Comparison of ENCODE assay signal across 12 cellular contexts in the genomic region with DNA sequence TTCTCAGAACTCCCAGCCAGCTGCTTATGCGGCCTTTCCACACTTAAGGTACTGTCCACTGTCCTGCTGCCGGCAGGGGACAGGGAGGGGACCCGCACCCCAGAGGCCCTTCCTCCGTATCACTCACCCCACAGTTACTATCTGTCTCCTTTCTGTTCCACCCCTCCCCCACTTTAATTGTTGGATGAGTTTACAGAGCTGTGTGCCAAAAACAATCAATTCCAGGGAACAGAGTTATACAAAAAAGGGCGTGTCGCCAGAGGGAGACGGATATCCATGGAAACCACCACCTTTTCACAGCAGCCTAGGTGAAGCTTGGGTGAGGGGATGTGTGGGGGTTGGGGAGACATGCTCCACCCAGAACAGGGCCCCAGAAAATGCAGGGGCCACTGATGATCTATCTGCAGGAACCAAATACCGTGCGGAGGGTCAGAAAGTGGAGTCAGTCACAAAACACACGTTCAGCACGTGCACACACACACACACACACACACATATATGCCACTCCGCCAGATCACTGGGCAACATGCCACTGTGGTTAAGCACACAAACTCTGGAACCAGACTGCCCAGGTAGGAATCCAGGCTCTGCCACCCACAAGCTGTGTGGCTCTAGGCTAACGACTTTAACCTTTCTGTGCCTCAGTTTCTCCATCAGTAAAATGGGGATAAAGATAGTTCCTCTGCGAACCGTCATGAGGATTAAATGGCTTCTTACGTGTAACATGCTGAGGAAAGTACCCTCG. TPM values are rescaled to one million over a fixed set of nuclear protein-coding genes. Genes with fewer than 3 reads are reported as not detected.
DNase-seq lines count a peak whose midpoint lies in the region; ATAC-seq, FAIRE-seq and TF ChIP-seq lines count a peak whose summit lies in the region.
"Had no signal": no experiment of that assay in that cellular context is flagged by ENCODE, and none has a peak within 500 bp of the region (broad histone marks: within the 10 kb centered on the region; RNA-seq: fewer than 3 reads in every experiment).

No MANE protein-coding gene starts in this region.

- no peak for TF ChIP-seq RAD21 in K562 (CRISPR knock-in tag; conservative IDR thresholded peaks at IDR 0.05 in 1 of 2, IDR thresholded peaks at IDR 0.05 in 1 of 2)

- in situ Hi-C loops in K562 (cut with MboI) = no loop called here

- H3K4me3 ChIP-seq in K562 (no peak overlapping the region), right lobe of liver (no peak overlapping the region)

- H3K27me3 ChIP-seq in K562 (ENCODE audit: control insufficient read depth in 2 of 2, insufficient read depth in 2 of 2, low read length in 2 of 2) (peaks cover 66 to 96% of the 10 kb centered on the region in 2 experiments), right lobe of liver (no peaks in the 10 kb centered on the region)

- no TSS peak for BruUV-seq in K562 (replicated peaks; lab: Mats Ljungman, UMichigan)

- H3K4me1 ChIP-seq in K562 (replicated peaks in 1 of 2; ENCODE audit: control insufficient read depth in 2 of 2, insufficient read depth in 2 of 2, low read length in 2 of 2) (no peaks in the 10 kb centered on the region; a peak in 1 of 5 replicates), right lobe of liver (peaks cover 0 to 18% (median 8%) of the 10 kb centered on the region in 4 donors)

- H3K9me3 ChIP-seq in K562 (replicated peaks; ENCODE audit: control insufficient read depth, insufficient read depth, low read depth, low read length) = no peaks in the 10 kb centered on the region
- no peaks in the 10 kb centered on the region for H3K9me3 ChIP-seq in right lobe of liver

- H3K79me2 ChIP-seq in K562 (ENCODE audit: control insufficient read depth, insufficient read depth, low read length) = no peaks in the 10 kb centered on the region

- 2% methylated on average over 16 of the region's 17 CpGs for WGBS in K562 (ENCODE audit: insufficient coverage, low coverage, missing lambda C conversion rate)
- WGBS in right lobe of liver (ENCODE audit: insufficient coverage, low coverage, low lambda C conversion rate, missing lambda C conversion rate) = 33% methylated on average over 13 of the region's 17 CpGs

- no peak for TF ChIP-seq EP300 in K562 (IDR thresholded peaks at IDR 0.05; ENCODE audit: low read length)

- no peak for TF ChIP-seq POLR2A in K562 (conservative IDR thresholded peaks at IDR 0.05)
- no peak for TF ChIP-seq POLR2A in right lobe of liver (IDR thresholded peaks at IDR 0.05)

- no peaks in the 10 kb centered on the region for H3K9me1 ChIP-seq in K562 (ENCODE audit: control insufficient read depth, insufficient read depth, low read length)

- no peaks in the 10 kb centered on the region for H3K36me3 ChIP-seq in K562 (ENCODE audit: control insufficient read depth, insufficient read depth, low read length)
- no peaks in the 10 kb centered on the region for H3K36me3 ChIP-seq in right lobe of liver

- ATAC-seq in K562 (no peak), right lobe of liver (peak; percentile 60 to 80 (median 68))
- ATAC-seq in stimulated activated naive CD8-positive, alpha-beta T cell treated with anti-CD3 and anti-CD28 coated beads, Interleukin-15, Interleukin-2, amounts not matched to agents 100 U/mL and 50 U/mL, for 24 hours = no peak

- no peak overlapping the region for H3K4me2 ChIP-seq in K562 (ENCODE audit: insufficient read depth, low read length)

- no peak overlapping the region for H3K9ac ChIP-seq in K562 (ENCODE audit: insufficient read depth in 1 of 2, low read depth in 2 of 2, low read length in 2 of 2)

- H3K27ac ChIP-seq in 22Rv1 (peak overlapping the region; percentile 53), K562 (ENCODE audit: extremely low read depth, low read depth, low read length) (no peak overlapping the region), right lobe of liver (no peak overlapping the region)

- peak; percentile 92 for DNase-seq in NCI-H2029 (lab: John Stamatoyannopoulos, UW)
- no peak for DNase-seq in K562 (ENCODE audit: extremely low read depth in 1 of 4, low spot score in 3 of 4)
- DNase-seq in right lobe of liver = peak; percentile 40 to 79 (median 69)
- DNase-seq in NCI-H446 treated with DMSO at 0.1 percent for 48 hours (lab: John Stamatoyannopoulos, UW) = no peak
- no peak for DNase-seq in activated CD4-positive, alpha-beta T cell treated with anti-CD3 and anti-CD28 coated beads for 48 hours
- no peak for DNase-seq in GDM1 (lab: John Stamatoyannopoulos, UW)
- no peak for DNase-seq in stimulated activated naive CD8-positive, alpha-beta T cell treated with anti-CD3 and anti-CD28 coated beads, Interleukin-15, Interleukin-2, amounts not matched to agents 100 U/mL and 50 U/mL, for 24 hours
- DNase-seq: head of caudate nucleus, NCI-H1694 had no signal

- intact Hi-C loops in K562 (cut with micrococcal nuclease) (no loop called here), right lobe of liver (cut with DNase I) (no loop called here)

- TF ChIP-seq CTCF in 22Rv1 (IDR thresholded peaks at IDR 0.05) = no peak
- no peak for TF ChIP-seq CTCF in K562 (IDR thresholded peaks at IDR 0.05 in 2 of 3, conservative IDR thresholded peaks at IDR 0.05 in 1 of 3; ENCODE audit: insufficient read depth in 2 of 3, low read depth in 1 of 3, low read length in 3 of 3)
- no peak for TF ChIP-seq CTCF in right lobe of liver (IDR thresholded peaks at IDR 0.05)

- POLR2A ChIA-PET in K562 (lab: Yijun Ruan, JAX) = interaction anchor here (0.6 kb wide), 1 partner anchor 22 kb away, joined by 4 read pairs; no protein-coding TSS in a partner anchor

- FAIRE-seq in K562 (lab: Jason Lieb, UNC) = no peak
- FAIRE-seq: G401.6, TTC549 had no signal

- CTCF ChIA-PET in K562 (lab: Yijun Ruan, JAX; ENCODE audit: low intra/inter-chr PET ratio) = no interaction called here

- H2AFZ ChIP-seq in K562 (ENCODE audit: low read depth, low read length) = no peak overlapping the region

- peaks cover 24% of the 10 kb centered on the region for H4K20me1 ChIP-seq in K562 (replicated peaks; ENCODE audit: control insufficient read depth, insufficient read depth, low read length)

TF ChIP-seq in K562, 482 proteins besides CTCF, POLR2A, EP300 and RAD21:
- peak; percentile 64; the same call in 1 of the 2 replicates for TF ChIP-seq ESRRA (IDR thresholded peaks at IDR 0.05; ENCODE audit: borderline replicate concordance, low read depth)
- TF ChIP-seq CC2D1A (IDR thresholded peaks at IDR 0.05) = no peak
- TF ChIP-seq BHLHE40 (IDR thresholded peaks at IDR 0.05; ENCODE audit: low read length) = peak; percentile 54; the same call in 1 of the 2 replicates
- TF ChIP-seq BCOR (IDR thresholded peaks at IDR 0.05) = peak; percentile 49
- TF ChIP-seq EZH2 (IDR thresholded peaks at IDR 0.05; ENCODE audit: borderline replicate concordance, low read depth, low read length) = 0 out of 2 replicates have a peak, but pooled peaks have one; percentile 18
- TF ChIP-seq RBM25 (IDR thresholded peaks at IDR 0.05; ENCODE audit: low read depth, low read length, severe bottlenecking) = peak; percentile 78

RNA-seq across cellular contexts. Expression of gene CASZ1, which starts 30.5 kb away (rescaled TPM):
- total RNA-seq in K562 (2011; cell fraction: chromatin; rRNA removed; ENCODE audit: low replicate concordance) = 1.3 and 4.2 TPM in 2 replicates
- 2.4 and 2.7 TPM in 2 replicates for total RNA-seq in K562 (2011; cell fraction: nucleolus; rRNA removed)
- 2.3 and 3.1 TPM in 2 replicates for total RNA-seq in K562 (2011; cell fraction: nucleoplasm; rRNA removed)
- total RNA-seq in K562 (2014; rRNA removed) = 1.1 and 2.2 TPM in 2 replicates
- 0.19 and 0.22 TPM in 2 replicates for total RNA-seq in K562 (2014; rRNA removed; fragmentation: Illumina TruSeq; extraction: Trizol)
- total RNA-seq in K562 (2015; rRNA removed; fragmentation: Illumina TruSeq; extraction: Trizol) = 0.64 and 0.87 TPM in 2 replicates
- 2.4 and 2.8 TPM in 2 replicates for total RNA-seq in K562 (2021)
- polyA plus RNA-seq in K562 (2011; rRNA removed) = 0.52 and 1.5 TPM in 2 replicates
- 1.1 and 1.2 TPM in 2 replicates for polyA plus RNA-seq in K562 (2011; cell fraction: cytosol; rRNA removed)
- 2.4 and 3.4 TPM in 2 replicates for polyA plus RNA-seq in K562 (2011; cell fraction: nucleus; rRNA removed)
- 0.77 and 2.0 TPM in 2 replicates for polyA plus RNA-seq in K562 (2012)
- 0.65 and 1.00 TPM in 2 replicates for polyA plus RNA-seq in K562 (2014; fragmentation: Illumina TruSeq; extraction: Trizol)
- under 1 TPM in 1 of 2 experiments, not detected in 1; 0.01 TPM for polyA plus RNA-seq in K562 (2014; fragmentation: Nextera tagmentation; extraction: Ambion mirVana)
- 3.1 and 4.0 TPM in 2 replicates for polyA plus RNA-seq in K562 (2014; rRNA removed)
- 0.53 and 0.69 TPM in 2 replicates for polyA minus RNA-seq in K562 (2011; rRNA and poly(A)+ RNA removed)
- polyA minus RNA-seq in K562 (2011; cell fraction: cytosol; rRNA and poly(A)+ RNA removed) = 0.38 and 1.0 TPM in 2 replicates
- 1.9 and 2.1 TPM in 2 replicates for polyA minus RNA-seq in K562 (2011; cell fraction: nucleus; rRNA and poly(A)+ RNA removed)
- total RNA-seq in right lobe of liver = 10 to 100 TPM in 1 of 6 experiments, 1 to 10 TPM in 5; 3.1 to 10.1 (median 5.3) TPM

Comparison
In these comparisons a context has a peak if more than half of its experiments do, and no peak if none do; other contexts are left out.
1. DNase-seq: peak in NCI-H2029 (single experiment) and right lobe of liver (3 of 3); none in K562 (0 of 4), NCI-H446 treated with DMSO at 0.1 percent for 48 hours (single experiment), activated CD4-positive, alpha-beta T cell treated with anti-CD3 and anti-CD28 coated beads for 48 hours (single experiment), GDM1 (single experiment) and stimulated activated naive CD8-positive, alpha-beta T cell treated with anti-CD3 and anti-CD28 coated beads, Interleukin-15, Interleukin-2, amounts not matched to agents 100 U/mL and 50 U/mL, for 24 hours (single experiment).
2. ATAC-seq: peak in right lobe of liver (4 of 4); none in K562 (single experiment) and stimulated activated naive CD8-positive, alpha-beta T cell treated with anti-CD3 and anti-CD28 coated beads, Interleukin-15, Interleukin-2, amounts not matched to agents 100 U/mL and 50 U/mL, for 24 hours (single experiment).